In the genomic region with DNA sequence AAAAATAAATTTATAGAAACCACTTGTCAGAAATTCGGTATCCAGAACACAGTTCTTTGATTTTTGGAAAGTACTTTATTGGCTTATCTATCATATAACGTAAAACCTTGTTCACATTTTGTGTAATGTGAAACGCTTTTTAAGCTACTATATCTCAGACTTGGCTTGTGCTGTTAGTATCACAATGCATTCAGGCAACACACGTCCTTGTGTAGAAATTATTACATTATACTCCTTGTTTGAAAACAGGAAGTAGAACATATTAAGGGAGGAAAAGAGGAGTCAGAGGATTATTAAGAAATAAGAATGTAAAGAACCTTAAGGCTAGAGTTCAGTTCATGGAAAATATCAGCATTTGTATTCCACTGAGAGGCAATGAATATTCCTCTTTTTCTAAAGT, we compare ENCODE assay signal across 9 cellular contexts. TPM values are rescaled to one million over a fixed set of nuclear protein-coding genes. Genes with fewer than 3 reads are reported as not detected.
DNase-seq lines count a peak whose midpoint lies in the region; TF ChIP-seq lines count a peak whose summit lies in the region.
"Had no signal": no experiment of that assay in that cellular context is flagged by ENCODE, and none has a peak within 500 bp of the region (broad histone marks: within the 10 kb centered on the region; RNA-seq: fewer than 3 reads in every experiment).

No MANE protein-coding gene starts in this region.

- intact Hi-C loops in ascending aorta (cut with DNase I), result loop anchor here (5.0 to 10.0 kb wide), 4 partner anchors 1156 to 1527 kb away; a partner anchor contains a TSS

- TF ChIP-seq CTCF in BE2C (IDR thresholded peaks at IDR 0.05; ENCODE audit: low read depth, low read length), result no peak
- TF ChIP-seq CTCF in ascending aorta (IDR thresholded peaks at IDR 0.05), result no peak

- H3K4ac ChIP-seq in mesenchymal stem cell (ENCODE audit: low read depth in 1 of 2, low read length in 2 of 2), result no peak overlapping the region

- H3K4me3 ChIP-seq in BE2C (ENCODE audit: low read depth, low read length) (peak overlapping the region; percentile 98), ascending aorta (peak overlapping the region; percentile 79 to 98), mesenchymal stem cell (ENCODE audit: insufficient read depth in 1 of 2, low read depth in 1 of 2, low read length in 2 of 2) (peak overlapping the region in 1 of 2 experiments; percentile 95)

- H3K23ac ChIP-seq in mesenchymal stem cell (ENCODE audit: low read length in 2 of 2), result no peak overlapping the region

- peaks cover 6% of the 10 kb centered on the region for H3K4me1 ChIP-seq in BE2C
- peaks cover 0 to 20% of the 10 kb centered on the region in 2 donors for H3K4me1 ChIP-seq in ascending aorta
- H3K4me1 ChIP-seq in mesenchymal stem cell (ENCODE audit: control insufficient read depth, insufficient read depth, low read depth, low read length), result peaks cover 6% of the 10 kb centered on the region

- no peak overlapping the region for H2BK12ac ChIP-seq in mesenchymal stem cell (ENCODE audit: low read length in 2 of 2)

- no CpG with 5 or more reads among the region's 4 CpGs for WGBS in mesenchymal stem cell

- H2BK120ac ChIP-seq in mesenchymal stem cell (ENCODE audit: low read depth, low read length), result no peak overlapping the region

- no peaks in the 10 kb centered on the region for H3K27me3 ChIP-seq in BE2C
- no peaks in the 10 kb centered on the region for H3K27me3 ChIP-seq in ascending aorta
- H3K27me3 ChIP-seq in mesenchymal stem cell (ENCODE audit: control insufficient read depth in 1 of 2, insufficient read depth in 1 of 2, low read length in 2 of 2), result no peaks in the 10 kb centered on the region

- no peak overlapping the region for H2AK5ac ChIP-seq in mesenchymal stem cell (ENCODE audit: low read length, severe bottlenecking)

- H3K36me3 ChIP-seq in BE2C (no peaks in the 10 kb centered on the region), KOPT-K1 (ENCODE audit: insufficient read depth, low read length) (no peaks in the 10 kb centered on the region), ascending aorta (no peaks in the 10 kb centered on the region), mesenchymal stem cell (ENCODE audit: control insufficient read depth in 1 of 2, insufficient read depth in 2 of 2, low read depth in 1 of 2, low read length in 2 of 2) (peaks cover 0 to 19% of the 10 kb centered on the region in 2 experiments)

- H3K27ac ChIP-seq in KOPT-K1 (ENCODE audit: low read depth, low read length, poor library complexity, severe bottlenecking) (peak overlapping the region; percentile 84), ascending aorta (no peak overlapping the region), mesenchymal stem cell (ENCODE audit: low read length, poor library complexity, severe bottlenecking) (no peak overlapping the region)

- H4K8ac ChIP-seq in mesenchymal stem cell (ENCODE audit: low read length), result no peak overlapping the region

- H3K79me1 ChIP-seq in mesenchymal stem cell (replicated peaks; ENCODE audit: low read length, poor library complexity, severe bottlenecking), result peaks cover 7% of the 10 kb centered on the region

- no peak overlapping the region for H3K18ac ChIP-seq in mesenchymal stem cell (ENCODE audit: low read depth in 1 of 2, low read length in 2 of 2)

- H3K9me3 ChIP-seq in BE2C (no peaks in the 10 kb centered on the region), KOPT-K1 (ENCODE audit: insufficient read depth, low read length, poor library complexity, severe bottlenecking) (no peaks in the 10 kb centered on the region), ascending aorta (no peaks in the 10 kb centered on the region), mesenchymal stem cell (ENCODE audit: control insufficient read depth, low read length) (no peaks in the 10 kb centered on the region)

- H3K9ac ChIP-seq in mesenchymal stem cell (ENCODE audit: low read length), result peak overlapping the region; percentile 98

- no peak overlapping the region for H2AFZ ChIP-seq in mesenchymal stem cell (ENCODE audit: low read depth, low read length)

- no peak overlapping the region for H4K91ac ChIP-seq in mesenchymal stem cell (ENCODE audit: low read length)

- H2BK5ac ChIP-seq in mesenchymal stem cell (ENCODE audit: low read depth, low read length, poor library complexity, severe bottlenecking), result no peak overlapping the region

- H2BK15ac ChIP-seq in mesenchymal stem cell (ENCODE audit: low read depth, poor library complexity, severe bottlenecking), result no peak overlapping the region

- DNase-seq in BE2C, result no peak
- no peak for DNase-seq in ascending aorta (ENCODE audit: low spot score in 2 of 2)
- DNase-seq in mesenchymal stem cell, result peak; percentile 14
- DNase-seq in 8988T, result no peak
- DNase-seq in NCI-H748 treated with DMSO at 0.1 percent for 48 hours (lab: John Stamatoyannopoulos, UW), result no peak
- DNase-seq in HPDE6-E6E7 (ENCODE audit: extremely low spot score), result no peak
- DNase-seq in midbrain (lab: John Stamatoyannopoulos, UW), result no peak
- DNase-seq: left cardiac atrium had no signal

- no peak overlapping the region for H3K14ac ChIP-seq in mesenchymal stem cell (ENCODE audit: low read length in 2 of 2)

- H3K4me2 ChIP-seq in mesenchymal stem cell (ENCODE audit: low read length, poor library complexity, severe bottlenecking), result peak overlapping the region; percentile 2

RNA-seq across cellular contexts. Expression of a gene that starts 1.6 kb away (rescaled TPM):
- 28.0 TPM for polyA plus RNA-seq in BE2C (2012; ENCODE audit: insufficient read depth, insufficient read length, low read depth)
- 29.4 TPM for total RNA-seq in ascending aorta
- 28.5 TPM for polyA plus RNA-seq in mesenchymal stem cell (2013, experiment 1 of 2)
- 28.5 TPM for polyA plus RNA-seq in mesenchymal stem cell (2013, experiment 2 of 2)
